In genomic region chr16:2156025-2156848, GRCh38 we compare ENCODE assay signal across 8 cellular contexts. TPM values are rescaled to one million over a fixed set of nuclear protein-coding genes. Genes with fewer than 3 reads are reported as not detected.
A peak's percentile ranks its signal among the peaks of the same experiment; 100 is the strongest.
DNase-seq lines count a peak whose midpoint lies in the region; ATAC-seq and TF ChIP-seq lines count a peak whose summit lies in the region.

No MANE protein-coding gene starts in this region.

- no peaks in the 10 kb centered on the region for H3K9me3 Mint-ChIP-seq in activated T-cell treated with anti-CD3 and anti-CD28 coated beads, Interleukin-2, amount 50 U/mL, for 4 hours
- no peaks in the 10 kb centered on the region for H3K9me3 Mint-ChIP-seq in endothelial cell (ENCODE audit: unreplicated experiment)
- H3K9me3 Mint-ChIP-seq in natural killer cell treated with Interleukin-12 subunit alpha and Interleukin-12 subunit beta and Interleukin-15 and Interleukin-18, amount 100 ng/mL, for 72 hours = no peaks in the 10 kb centered on the region

- peaks cover 73% of the 10 kb centered on the region for H3K79me2 ChIP-seq in SU-DHL-6 (ENCODE audit: insufficient read depth, low read length)

- peaks cover 38% of the 10 kb centered on the region for H3F3A ChIP-seq in SU-DHL-6 (ENCODE audit: insufficient read depth)

- peak overlapping the region; percentile 98 for H3K4me3 Mint-ChIP-seq in activated T-cell treated with anti-CD3 and anti-CD28 coated beads, Interleukin-2, amount 50 U/mL, for 4 hours
- H3K4me3 Mint-ChIP-seq in endothelial cell (ENCODE audit: unreplicated experiment) = peak overlapping the region; percentile 98
- peak overlapping the region; percentile 95 for H3K4me3 Mint-ChIP-seq in natural killer cell treated with Interleukin-12 subunit alpha and Interleukin-12 subunit beta and Interleukin-15 and Interleukin-18, amount 100 ng/mL, for 72 hours

- peak overlapping the region; percentile 92 for H3K27ac Mint-ChIP-seq in endothelial cell (ENCODE audit: unreplicated experiment)
- H3K27ac Mint-ChIP-seq in natural killer cell treated with Interleukin-12 subunit alpha and Interleukin-12 subunit beta and Interleukin-15 and Interleukin-18, amount 100 ng/mL, for 72 hours = peak overlapping the region; percentile 70 to 83

- peaks cover 27% of the 10 kb centered on the region for H3K4me1 Mint-ChIP-seq in activated T-cell treated with anti-CD3 and anti-CD28 coated beads, Interleukin-2, amount 50 U/mL, for 4 hours (ENCODE audit: low read depth)
- H3K4me1 Mint-ChIP-seq in endothelial cell (ENCODE audit: unreplicated experiment) = peaks cover 44% of the 10 kb centered on the region
- H3K4me1 Mint-ChIP-seq in natural killer cell treated with Interleukin-12 subunit alpha and Interleukin-12 subunit beta and Interleukin-15 and Interleukin-18, amount 100 ng/mL, for 72 hours (ENCODE audit: low read depth in 2 of 2) = peaks cover 32 to 37% of the 10 kb centered on the region in 2 donors

- H3K9me3 ChIP-seq in SU-DHL-6 (ENCODE audit: insufficient read depth, low read length) = no peaks in the 10 kb centered on the region

- no peak for TF ChIP-seq CTCF in SU-DHL-6 (IDR thresholded peaks at IDR 0.05; ENCODE audit: insufficient read depth, low read length, poor library complexity, severe bottlenecking)
- TF ChIP-seq CTCF in endothelial cell (IDR thresholded peaks at IDR 0.05; ENCODE audit: unreplicated experiment) = no peak
- TF ChIP-seq CTCF in GM20000 (IDR thresholded peaks at IDR 0.05; ENCODE audit: extremely low read depth, missing control alignments) = no peak

- DNase-seq in activated T-cell treated with anti-CD3 and anti-CD28 coated beads, Interleukin-2, amount 50 U/mL, for 4 hours = no peak
- no peak for DNase-seq in activated T-cell treated with anti-CD3 and anti-CD28 coated beads for 4 hours
- DNase-seq in endothelial cell (ENCODE audit: low spot score) = no peak
- no peak for DNase-seq in natural killer cell treated with Interleukin-12 subunit alpha and Interleukin-12 subunit beta and Interleukin-15 and Interleukin-18, amount 100 ng/mL, for 72 hours (ENCODE audit: low spot score)
- DNase-seq in GM20000 (ENCODE audit: low spot score) = no peak

- H3K4me3 ChIP-seq in SU-DHL-6 (ENCODE audit: insufficient read depth, low read length, poor library complexity, severe bottlenecking) = peak overlapping the region; percentile 99

- H3K9ac ChIP-seq in SU-DHL-6 (ENCODE audit: low read length) = peak overlapping the region; percentile 94

- no peak overlapping the region for H2AFZ ChIP-seq in SU-DHL-6 (ENCODE audit: low read depth, low read length, severe bottlenecking)

- no peak for ATAC-seq in activated T-cell treated with anti-CD3 and anti-CD28 coated beads, Interleukin-2, amount 50 U/mL, for 4 hours
- no peak for ATAC-seq in natural killer cell treated with Interleukin-12 subunit alpha and Interleukin-12 subunit beta and Interleukin-15 and Interleukin-18, amount 100 ng/mL, for 72 hours
- ATAC-seq in GM18907 (IDR thresholded peaks at IDR 0.05; ENCODE audit: unreplicated experiment) = no peak
- ATAC-seq in GM21723 (IDR thresholded peaks at IDR 0.05; ENCODE audit: unreplicated experiment) = no peak

- peaks cover 25% of the 10 kb centered on the region for H3K36me3 ChIP-seq in SU-DHL-6 (ENCODE audit: low read length)

- H3K27me3 ChIP-seq in SU-DHL-6 (ENCODE audit: low read length) = no peaks in the 10 kb centered on the region

- H3K27me3 Mint-ChIP-seq in activated T-cell treated with anti-CD3 and anti-CD28 coated beads, Interleukin-2, amount 50 U/mL, for 4 hours (ENCODE audit: low read depth) = no peaks in the 10 kb centered on the region
- H3K27me3 Mint-ChIP-seq in endothelial cell (ENCODE audit: unreplicated experiment) = peaks cover 27% of the 10 kb centered on the region
- no peaks in the 10 kb centered on the region for H3K27me3 Mint-ChIP-seq in natural killer cell treated with Interleukin-12 subunit alpha and Interleukin-12 subunit beta and Interleukin-15 and Interleukin-18, amount 100 ng/mL, for 72 hours

- H3K27ac ChIP-seq in SU-DHL-6 (ENCODE audit: low read depth, low read length) = peak overlapping the region; percentile 20; the same call in 1 of the 2 replicates

- H4K20me1 ChIP-seq in SU-DHL-6 (ENCODE audit: low read depth, low read length) = peaks cover 9% of the 10 kb centered on the region; the same call in 1 of the 2 replicates

- no peaks in the 10 kb centered on the region for H3K9me2 ChIP-seq in SU-DHL-6 (replicated peaks; ENCODE audit: insufficient read depth, low read length)

- H3K36me3 Mint-ChIP-seq in activated T-cell treated with anti-CD3 and anti-CD28 coated beads, Interleukin-2, amount 50 U/mL, for 4 hours (ENCODE audit: insufficient read depth) = peaks cover 25% of the 10 kb centered on the region
- H3K36me3 Mint-ChIP-seq in endothelial cell (ENCODE audit: low read depth, unreplicated experiment) = peaks cover 9% of the 10 kb centered on the region
- peaks cover 2% of the 10 kb centered on the region for H3K36me3 Mint-ChIP-seq in natural killer cell treated with Interleukin-12 subunit alpha and Interleukin-12 subunit beta and Interleukin-15 and Interleukin-18, amount 100 ng/mL, for 72 hours

- H3K4me2 ChIP-seq in SU-DHL-6 (ENCODE audit: low read depth, low read length, poor library complexity, severe bottlenecking) = peak overlapping the region; percentile 79

RNA-seq across cellular contexts. Expression of gene TRAF7, which starts 0.7 kb away (rescaled TPM):
- 100 to 1,000 TPM in 2 of 3 donors, 10 to 100 TPM in 1; 95.6 to 110 (median 102) TPM for total RNA-seq in activated T-cell treated with anti-CD3 and anti-CD28 coated beads, Interleukin-2, amount 50 U/mL, for 4 hours
- 190 TPM for total RNA-seq in endothelial cell (ENCODE audit: unreplicated experiment)
- 10 to 100 TPM; 69.0 to 91.7 TPM for total RNA-seq in natural killer cell treated with Interleukin-12 subunit alpha and Interleukin-12 subunit beta and Interleukin-15 and Interleukin-18, amount 100 ng/mL, for 72 hours

RNA-seq across cellular contexts. Expression of gene RAB26, which starts 7.8 kb away (rescaled TPM):
- total RNA-seq in activated T-cell treated with anti-CD3 and anti-CD28 coated beads, Interleukin-2, amount 50 U/mL, for 4 hours = not detected
- 1.9 TPM for total RNA-seq in endothelial cell (ENCODE audit: unreplicated experiment)
- total RNA-seq in natural killer cell treated with Interleukin-12 subunit alpha and Interleukin-12 subunit beta and Interleukin-15 and Interleukin-18, amount 100 ng/mL, for 72 hours = under 1 TPM in 1 of 2 donors, not detected in 1; 0.89 TPM

RNA-seq across cellular contexts. Expression of gene PKD1, which starts 20.5 kb away (rescaled TPM):
- total RNA-seq in activated T-cell treated with anti-CD3 and anti-CD28 coated beads, Interleukin-2, amount 50 U/mL, for 4 hours = 100 to 1,000 TPM; 100 to 118 (median 104) TPM
- total RNA-seq in endothelial cell (ENCODE audit: unreplicated experiment) = 70.0 TPM
- total RNA-seq in natural killer cell treated with Interleukin-12 subunit alpha and Interleukin-12 subunit beta and Interleukin-15 and Interleukin-18, amount 100 ng/mL, for 72 hours = 100 to 1,000 TPM in 1 of 2 donors, 10 to 100 TPM in 1; 66.4 to 145 TPM

RNA-seq across cellular contexts. Expression of gene CASKIN1, which starts 40.2 kb away (rescaled TPM):
- total RNA-seq in activated T-cell treated with anti-CD3 and anti-CD28 coated beads, Interleukin-2, amount 50 U/mL, for 4 hours = 1 to 10 TPM in 1 of 3 donors, under 1 TPM in 2; 0.14 to 1.5 (median 0.34) TPM
- 2.4 TPM for total RNA-seq in endothelial cell (ENCODE audit: unreplicated experiment)
- total RNA-seq in natural killer cell treated with Interleukin-12 subunit alpha and Interleukin-12 subunit beta and Interleukin-15 and Interleukin-18, amount 100 ng/mL, for 72 hours = under 1 TPM; 0.14 to 0.26 TPM

RNA-seq across cellular contexts. Expression of gene MLST8, which starts 49.0 kb away (rescaled TPM):
- 10 to 100 TPM; 73.6 to 88.0 (median 84.8) TPM for total RNA-seq in activated T-cell treated with anti-CD3 and anti-CD28 coated beads, Interleukin-2, amount 50 U/mL, for 4 hours
- total RNA-seq in endothelial cell (ENCODE audit: unreplicated experiment) = 35.4 TPM
- 10 to 100 TPM; 31.2 to 68.9 TPM for total RNA-seq in natural killer cell treated with Interleukin-12 subunit alpha and Interleukin-12 subunit beta and Interleukin-15 and Interleukin-18, amount 100 ng/mL, for 72 hours
